In genomic region chr2:193891021-193891420, GRCh38 we compare ENCODE assay signal across 20 cellular contexts.
DNase-seq lines count a peak whose midpoint lies in the region; ATAC-seq and TF ChIP-seq lines count a peak whose summit lies in the region.
"Had no signal": no experiment of that assay in that cellular context is flagged by ENCODE, and none has a peak within 500 bp of the region (broad histone marks: within the 10 kb centered on the region; RNA-seq: fewer than 3 reads in every experiment).

No MANE protein-coding gene starts in this region.

- H3K79me2 ChIP-seq in SK-N-SH (ENCODE audit: insufficient read depth) (no peaks in the 10 kb centered on the region), OCI-LY7 (ENCODE audit: insufficient read depth, low read depth, low read length) (no peaks in the 10 kb centered on the region)

- H4K20me1 ChIP-seq in SK-N-SH (ENCODE audit: insufficient read depth): no peaks in the 10 kb centered on the region
- H4K20me1 ChIP-seq in OCI-LY7 (ENCODE audit: insufficient read depth, low read length): no peaks in the 10 kb centered on the region

- H3F3A ChIP-seq in SK-N-SH (replicated peaks; ENCODE audit: insufficient read depth): no peaks in the 10 kb centered on the region

- no peaks in the 10 kb centered on the region for H3K36me3 Mint-ChIP-seq in T-helper 2 cell treated with Interferon-gamma antibody and Interleukin-4, amounts not matched to agents 5 μg/mL and 100 μg/mL, for 36 hours (ENCODE audit: low read depth)

- CTCF ChIA-PET in SK-N-SH (lab: Yijun Ruan, JAX): no interaction called here
- CTCF ChIA-PET in OCI-LY7 (lab: Charles Lee; ENCODE audit: unreplicated experiment): no interaction called here

- WGBS in SK-N-SH (ENCODE audit: low lambda C conversion rate): 32% methylated on average over 2 of the region's 2 CpGs

- no peaks in the 10 kb centered on the region for H3K27me3 ChIP-seq in SK-N-SH (ENCODE audit: insufficient read depth)
- H3K27me3 ChIP-seq: testis had no signal

- H3K27me3 Mint-ChIP-seq in T-helper 2 cell treated with Interferon-gamma antibody and Interleukin-4, amounts not matched to agents 5 μg/mL and 100 μg/mL, for 36 hours (ENCODE audit: low read depth): no peaks in the 10 kb centered on the region
- H3K27me3 Mint-ChIP-seq: activated B cell treated with CpG ODN at 0.5 μM for 24 hours, B cell had no signal

- TF ChIP-seq CTCF in SK-N-SH (IDR thresholded peaks at IDR 0.05) (no peak), OCI-LY7 (conservative IDR thresholded peaks at IDR 0.05; ENCODE audit: low read length) (no peak)

- no peaks in the 10 kb centered on the region for H3K9me3 ChIP-seq in SK-N-SH
- H3K9me3 ChIP-seq in OCI-LY7 (ENCODE audit: low read length): no peaks in the 10 kb centered on the region
- H3K9me3 ChIP-seq: testis had no signal

- no peak overlapping the region for H3K9ac ChIP-seq in SK-N-SH
- H3K9ac ChIP-seq: KMS-11 had no signal

- ATAC-seq in SK-N-SH treated with all-trans-retinoic acid at 6 μM for 48 hours: no peak
- ATAC-seq in GM21360 (IDR thresholded peaks at IDR 0.05; ENCODE audit: unreplicated experiment): peak; percentile 68
- peak; percentile 47 for ATAC-seq in HG03097 (IDR thresholded peaks at IDR 0.05; ENCODE audit: low FRiP score, unreplicated experiment)

- H3K27ac ChIP-seq in SK-N-SH (ENCODE audit: low read depth in 2 of 2, low read length in 1 of 2): no peak overlapping the region
- H3K27ac ChIP-seq in OCI-LY7 (ENCODE audit: low read depth, low read length, poor library complexity, severe bottlenecking): no peak overlapping the region
- H3K27ac ChIP-seq: 22Rv1, KMS-11, skin epidermis, testis had no signal

- intact Hi-C loops in OCI-LY7 (cut with micrococcal nuclease; ENCODE audit: unreplicated experiment): no loop called here

- POLR2A ChIA-PET in SK-N-SH (lab: Yijun Ruan, JAX): no interaction called here
- POLR2A ChIA-PET in OCI-LY7 (lab: Charles Lee): interaction anchor here (0.7 to 0.8 kb wide), 2 partner anchors 16 to 637 kb away, joined by 3 to 4 read pairs; no protein-coding TSS in a partner anchor

- no peak for TF ChIP-seq EP300 in SK-N-SH (IDR thresholded peaks at IDR 0.05; ENCODE audit: borderline replicate concordance in 1 of 2, low read depth in 1 of 2, low read length in 1 of 2)

- no peaks in the 10 kb centered on the region for H3K9me3 Mint-ChIP-seq in T-helper 2 cell treated with Interferon-gamma antibody and Interleukin-4, amounts not matched to agents 5 μg/mL and 100 μg/mL, for 36 hours
- H3K9me3 Mint-ChIP-seq: activated B cell treated with CpG ODN at 0.5 μM for 24 hours had no signal

- H3K4me2 ChIP-seq in SK-N-SH (no peak overlapping the region), OCI-LY7 (ENCODE audit: low read length) (no peak overlapping the region)
- H3K4me2 ChIP-seq: KMS-11 had no signal

- no peak overlapping the region for H2AFZ ChIP-seq in SK-N-SH (ENCODE audit: low read depth)
- H2AFZ ChIP-seq in OCI-LY7 (ENCODE audit: low read length): no peak overlapping the region

- H3K4me1 Mint-ChIP-seq in T-helper 2 cell treated with Interferon-gamma antibody and Interleukin-4, amounts not matched to agents 5 μg/mL and 100 μg/mL, for 36 hours (ENCODE audit: low read depth): peaks cover 11% of the 10 kb centered on the region
- H3K4me1 Mint-ChIP-seq: activated B cell treated with CpG ODN at 0.5 μM for 24 hours, B cell had no signal

- H3K4me3 Mint-ChIP-seq in T-helper 2 cell treated with Interferon-gamma antibody and Interleukin-4, amounts not matched to agents 5 μg/mL and 100 μg/mL, for 36 hours: no peak overlapping the region
- H3K4me3 Mint-ChIP-seq: activated B cell treated with CpG ODN at 0.5 μM for 24 hours, B cell had no signal

- H3K36me3 ChIP-seq in SK-N-SH (replicated peaks in 1 of 2; ENCODE audit: control insufficient read depth in 1 of 2, insufficient read depth in 2 of 2, low read length in 1 of 2) (no peaks in the 10 kb centered on the region), OCI-LY7 (ENCODE audit: insufficient read depth, low read length) (no peaks in the 10 kb centered on the region)

- H3K4me1 ChIP-seq in SK-N-SH (ENCODE audit: control insufficient read depth in 1 of 2, insufficient read depth in 2 of 2, low read depth in 1 of 2, low read length in 1 of 2) (no peaks in the 10 kb centered on the region), OCI-LY7 (ENCODE audit: insufficient read depth, low read length, poor library complexity, severe bottlenecking) (no peaks in the 10 kb centered on the region)
- H3K4me1 ChIP-seq: testis had no signal

- H3K9me2 ChIP-seq in SK-N-SH (no peaks in the 10 kb centered on the region), OCI-LY7 (ENCODE audit: insufficient read depth, low read length) (no peaks in the 10 kb centered on the region)

- no peak for TF ChIP-seq RAD21 in SK-N-SH (IDR thresholded peaks at IDR 0.05; ENCODE audit: low read length)

- DNase-seq in SK-N-SH (no peak), OCI-LY7 (ENCODE audit: low spot score) (no peak), mesenteric fat pad (ENCODE audit: low spot score) (no peak), Ammon's horn (ENCODE audit: low spot score) (no peak)
- DNase-seq in T-helper 2 cell treated with Interferon-gamma antibody and Interleukin-4, amounts not matched to agents 5 μg/mL and 100 μg/mL, for 36 hours (ENCODE audit: low spot score): peak; percentile 8
- DNase-seq: activated B cell treated with CpG ODN at 0.5 μM for 24 hours; activated gamma-delta T cell; central memory CD4-positive, alpha-beta T cell; midbrain; NCI-H1048; NCI-H2029; stimulated activated CD8-positive, alpha-beta memory T cell treated with anti-CD3 and anti-CD28 coated beads, Interleukin-4, amount 100 ng/mL, for 48 hours; testis had no signal

- H3K4me3 ChIP-seq in SK-N-SH (ENCODE audit: low read depth in 2 of 2, low read length in 1 of 2) (no peak overlapping the region), OCI-LY7 (ENCODE audit: low read depth, low read length, poor library complexity, severe bottlenecking) (no peak overlapping the region)
- H3K4me3 ChIP-seq: skin epidermis, testis had no signal

- no TSS peak for BruUV-seq in OCI-LY7 (replicated peaks; lab: Mats Ljungman, UMichigan)

- H3K27ac Mint-ChIP-seq in T-helper 2 cell treated with Interferon-gamma antibody and Interleukin-4, amounts not matched to agents 5 μg/mL and 100 μg/mL, for 36 hours: no peak overlapping the region
- H3K27ac Mint-ChIP-seq: activated B cell treated with CpG ODN at 0.5 μM for 24 hours, B cell had no signal

TF ChIP-seq in SK-N-SH, 30 proteins besides CTCF, POLR2A, EP300 and RAD21:
- TF ChIP-seq SMC3 (IDR thresholded peaks at IDR 0.05; ENCODE audit: low read depth, low read length) (no peak), NFIC (IDR thresholded peaks at IDR 0.05; ENCODE audit: borderline replicate concordance) (no peak), TCF12 (IDR thresholded peaks at IDR 0.05) (0 out of 2 replicates have a peak, but pooled peaks have one; percentile 9), SIN3A (IDR thresholded peaks at IDR 0.05; ENCODE audit: borderline replicate concordance, low read depth, low read length) (no peak), MAX (IDR thresholded peaks at IDR 0.05; ENCODE audit: low read depth) (no peak), RXRA (IDR thresholded peaks at IDR 0.05; ENCODE audit: borderline replicate concordance, low read depth) (no peak)

TF ChIP-seq in SK-N-SH treated with all-trans-retinoic acid at 6 μM for 48 hours, 23 proteins besides CTCF, POLR2A, EP300 and RAD21:
- TF ChIP-seq BACH2 (CRISPR knock-in tag; IDR thresholded peaks at IDR 0.05; ENCODE audit: borderline replicate concordance) (no peak), TCF4 (CRISPR knock-in tag; IDR thresholded peaks at IDR 0.05; ENCODE audit: borderline replicate concordance) (no peak), SNAI2 (CRISPR knock-in tag; IDR thresholded peaks at IDR 0.05) (no peak), ZFP30 (CRISPR knock-in tag; IDR thresholded peaks at IDR 0.05) (no peak)
TF ChIP-seq in SK-N-SH treated with all-trans-retinoic acid at 6 μM for 48 hours: peak in this region for 0.
